9 cellular contexts compared by ENCODE assay signal in the genomic region with DNA sequence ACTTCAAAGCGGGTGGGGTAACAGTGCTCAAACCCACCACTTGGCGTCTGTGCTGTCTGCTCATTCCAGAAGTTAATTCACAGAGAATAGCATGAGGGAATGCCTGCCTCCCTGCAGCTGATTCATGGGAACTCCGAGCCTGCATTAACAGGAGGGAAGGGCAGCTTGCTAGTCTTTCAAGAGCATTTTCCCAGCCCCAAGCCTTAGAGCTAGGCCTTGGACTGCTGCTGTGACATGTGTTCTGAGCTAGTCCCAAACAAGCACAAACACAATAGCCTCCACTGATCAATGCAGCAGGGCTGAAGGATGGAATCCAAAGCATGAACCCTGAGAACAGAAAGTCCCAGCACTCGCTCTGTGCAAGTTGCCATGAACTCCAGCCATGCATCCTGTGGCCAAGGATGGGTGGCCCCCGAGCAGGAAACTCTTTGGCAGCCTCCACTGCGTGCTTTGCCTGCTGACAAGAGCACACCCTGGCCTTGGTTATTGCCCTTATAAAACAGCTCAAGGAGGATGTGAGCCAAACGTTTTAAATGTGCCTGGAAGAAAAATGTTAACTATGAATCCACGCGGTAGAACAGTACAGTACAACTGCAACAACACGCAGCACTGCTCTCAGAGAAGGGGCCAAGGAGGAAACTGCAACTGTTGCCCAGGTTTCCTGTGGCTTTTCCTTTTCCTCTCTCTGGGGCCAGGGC.
DNase-seq lines count a peak whose midpoint lies in the region; ATAC-seq and TF ChIP-seq lines count a peak whose summit lies in the region.
"Had no signal": no experiment of that assay in that cellular context is flagged by ENCODE, and none has a peak within 500 bp of the region (broad histone marks: within the 10 kb centered on the region; RNA-seq: fewer than 3 reads in every experiment).

No MANE protein-coding gene starts in this region.

- DNase-seq in AG20443 (ENCODE audit: low spot score) (peak; percentile 88), cardiac muscle cell (ENCODE audit: low read depth in 1 of 2, low spot score in 1 of 2) (peak; percentile 8 to 96), ovary (peak; percentile 72 to 91 (median 76))
- no peak for DNase-seq in activated effector memory CD4-positive, alpha-beta T cell treated with Interleukin-2 at 50 U/mL for 16 hours
- no peak for DNase-seq in activated T-cell treated with anti-CD3 and anti-CD28 coated beads, Interleukin-2, amount 50 U/mL, for 72 hours
- DNase-seq in activated T-cell treated with anti-CD3 and anti-CD28 coated beads, Interleukin-2, amount 50 U/mL, for 24 hours: no peak
- DNase-seq: DMS53 had no signal

- H3K27me3 Mint-ChIP-seq in activated T-cell treated with anti-CD3 and anti-CD28 coated beads, Interleukin-2, amount 50 U/mL, for 72 hours (ENCODE audit: low read depth): no peaks in the 10 kb centered on the region
- no peaks in the 10 kb centered on the region for H3K27me3 Mint-ChIP-seq in activated T-cell treated with anti-CD3 and anti-CD28 coated beads, Interleukin-2, amount 50 U/mL, for 24 hours

- H3K4me3 ChIP-seq in cardiac muscle cell: no peak overlapping the region
- no peak overlapping the region for H3K4me3 ChIP-seq in ovary

- H3K36me3 Mint-ChIP-seq in activated T-cell treated with anti-CD3 and anti-CD28 coated beads, Interleukin-2, amount 50 U/mL, for 72 hours (ENCODE audit: insufficient read depth in 2 of 2): no peaks in the 10 kb centered on the region
- H3K36me3 Mint-ChIP-seq in activated T-cell treated with anti-CD3 and anti-CD28 coated beads, Interleukin-2, amount 50 U/mL, for 24 hours (ENCODE audit: low read depth): no peaks in the 10 kb centered on the region

- no peak overlapping the region for H3K27ac Mint-ChIP-seq in activated T-cell treated with anti-CD3 and anti-CD28 coated beads, Interleukin-2, amount 50 U/mL, for 72 hours
- H3K27ac Mint-ChIP-seq in activated T-cell treated with anti-CD3 and anti-CD28 coated beads, Interleukin-2, amount 50 U/mL, for 24 hours: no peak overlapping the region

- no peak overlapping the region for H3K4me3 Mint-ChIP-seq in activated T-cell treated with anti-CD3 and anti-CD28 coated beads, Interleukin-2, amount 50 U/mL, for 72 hours
- no peak overlapping the region for H3K4me3 Mint-ChIP-seq in activated T-cell treated with anti-CD3 and anti-CD28 coated beads, Interleukin-2, amount 50 U/mL, for 24 hours

- H3K9me3 ChIP-seq in cardiac muscle cell (ENCODE audit: low read depth): no peaks in the 10 kb centered on the region
- no peaks in the 10 kb centered on the region for H3K9me3 ChIP-seq in ovary

- peaks cover 8 to 10% of the 10 kb centered on the region in 2 donors for H3K9me3 Mint-ChIP-seq in activated T-cell treated with anti-CD3 and anti-CD28 coated beads, Interleukin-2, amount 50 U/mL, for 72 hours
- peaks cover 16% of the 10 kb centered on the region for H3K9me3 Mint-ChIP-seq in activated T-cell treated with anti-CD3 and anti-CD28 coated beads, Interleukin-2, amount 50 U/mL, for 24 hours

- H3K36me3 ChIP-seq in cardiac muscle cell (no peaks in the 10 kb centered on the region), ovary (no peaks in the 10 kb centered on the region)

- no peaks in the 10 kb centered on the region for H3K4me1 ChIP-seq in cardiac muscle cell (ENCODE audit: low read depth)
- H3K4me1 ChIP-seq in ovary (ENCODE audit: insufficient read depth): peaks cover 4% of the 10 kb centered on the region

- no peak for TF ChIP-seq POLR2A in ovary (IDR thresholded peaks at IDR 0.05)

- peak; percentile 42 for TF ChIP-seq EP300 in ovary (IDR thresholded peaks at IDR 0.05)

- WGBS in ovary, 3 donors: 1 to 4% (median 2%) methylated on average over 10 of the region's 10 CpGs

- no peak for ATAC-seq in HG03135 (IDR thresholded peaks at IDR 0.05; ENCODE audit: unreplicated experiment)
- ATAC-seq in activated T-cell treated with anti-CD3 and anti-CD28 coated beads, Interleukin-2, amount 50 U/mL, for 72 hours (replicated peaks in 1 of 2): no peak

- H3K27me3 ChIP-seq in cardiac muscle cell: no peaks in the 10 kb centered on the region
- no peaks in the 10 kb centered on the region for H3K27me3 ChIP-seq in ovary

- TF ChIP-seq CTCF in cardiac muscle cell (IDR thresholded peaks at IDR 0.05; ENCODE audit: low read depth, low read length) (no peak), ovary (IDR thresholded peaks at IDR 0.05) (no peak)

- no peaks in the 10 kb centered on the region for H3K4me1 Mint-ChIP-seq in activated T-cell treated with anti-CD3 and anti-CD28 coated beads, Interleukin-2, amount 50 U/mL, for 72 hours (ENCODE audit: low read depth)
- H3K4me1 Mint-ChIP-seq in activated T-cell treated with anti-CD3 and anti-CD28 coated beads, Interleukin-2, amount 50 U/mL, for 24 hours (ENCODE audit: low read depth): no peaks in the 10 kb centered on the region

- H3K27ac ChIP-seq in angular gyrus (ENCODE audit: low read depth, low read length): peak overlapping the region; percentile 75
- no peak overlapping the region for H3K27ac ChIP-seq in cardiac muscle cell
- peak overlapping the region in 1 of 2 donors; percentile 43 for H3K27ac ChIP-seq in ovary

- intact Hi-C loops in ovary (cut with DNase I): loop anchor here in 2 of 4 donors (2.0 to 10.0 kb wide), 2 partner anchors 654 to 658 kb away; partner anchors contain the start of gene KLF4 (in 2 of the 2)

Comparison
In these comparisons a context has a peak if more than half of its experiments do, and no peak if none do; other contexts are left out.
1. DNase-seq: peak in AG20443 (single experiment), cardiac muscle cell (2 of 2) and ovary (5 of 5); none in activated effector memory CD4-positive, alpha-beta T cell treated with Interleukin-2 at 50 U/mL for 16 hours (single experiment), activated T-cell treated with anti-CD3 and anti-CD28 coated beads, Interleukin-2, amount 50 U/mL, for 72 hours (0 of 2) and activated T-cell treated with anti-CD3 and anti-CD28 coated beads, Interleukin-2, amount 50 U/mL, for 24 hours (single experiment).